Comparison of ENCODE assay signal across 31 cellular contexts in the genomic region with DNA sequence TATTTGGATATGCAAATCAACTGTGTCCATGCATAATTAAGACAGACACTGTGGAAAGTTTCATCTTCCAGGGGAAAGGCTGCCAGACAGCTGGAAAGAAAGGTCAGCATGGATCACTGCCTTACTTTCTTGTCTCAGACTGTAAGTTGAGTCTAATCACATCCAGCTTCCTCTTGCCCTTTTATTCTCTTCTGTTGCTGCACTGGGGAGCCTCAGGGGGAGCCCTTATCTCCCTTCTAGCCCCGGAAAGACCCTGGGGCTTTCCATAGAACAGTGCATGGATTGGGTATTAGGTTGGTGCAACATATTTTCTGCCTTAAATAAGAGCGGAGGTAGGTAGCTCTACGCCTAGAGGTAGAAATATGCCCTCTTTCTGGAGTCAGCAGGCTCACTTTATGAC.
DNase-seq lines count a peak whose midpoint lies in the region; ATAC-seq and TF ChIP-seq lines count a peak whose summit lies in the region.
"Had no signal": no experiment of that assay in that cellular context is flagged by ENCODE, and none has a peak within 500 bp of the region (broad histone marks: within the 10 kb centered on the region; RNA-seq: fewer than 3 reads in every experiment).

No MANE protein-coding gene starts in this region.

- H3K36me3 ChIP-seq in DND-41 (ENCODE audit: insufficient read depth, low read length) (no peaks in the 10 kb centered on the region), WERI-Rb-1 (no peaks in the 10 kb centered on the region), mucosa of descending colon (ENCODE audit: low read depth) (no peaks in the 10 kb centered on the region)
- H3K36me3 ChIP-seq: colonic mucosa, esophagus squamous epithelium, gastrocnemius medialis, pancreas, Peyer's patch, spleen had no signal

- no peak overlapping the region for H3K4me2 ChIP-seq in DND-41 (ENCODE audit: insufficient read depth, low read length)
- H3K4me2 ChIP-seq: KMS-11 had no signal

- H3K27me3 ChIP-seq in DND-41 (ENCODE audit: insufficient read depth, low read length, poor library complexity) (no peaks in the 10 kb centered on the region), WERI-Rb-1 (ENCODE audit: insufficient read depth, low read depth, severe bottlenecking) (no peaks in the 10 kb centered on the region)
- H3K27me3 ChIP-seq: colonic mucosa, esophagus squamous epithelium, gastrocnemius medialis, pancreas, Peyer's patch, spleen, tibial artery had no signal

- no peaks in the 10 kb centered on the region for H3K79me2 ChIP-seq in DND-41 (ENCODE audit: insufficient read depth, low read length)

- intact Hi-C loops in mucosa of descending colon (cut with DNase I, micrococcal nuclease) = no loop called here

- H3K4me3 ChIP-seq in DND-41 (ENCODE audit: low read depth in 1 of 2, low read length in 2 of 2) (no peak overlapping the region), WERI-Rb-1 (ENCODE audit: low read depth, low read length) (no peak overlapping the region), mucosa of descending colon (no peak overlapping the region)
- H3K4me3 ChIP-seq: colonic mucosa, esophagus squamous epithelium, gastrocnemius medialis, pancreas, Peyer's patch, spleen, tibial artery had no signal

- H3K27ac ChIP-seq in DND-41 (ENCODE audit: low read length) = no peak overlapping the region
- H3K27ac ChIP-seq in WERI-Rb-1 = no peak overlapping the region
- no peak overlapping the region for H3K27ac ChIP-seq in RWPE1
- H3K27ac ChIP-seq: colonic mucosa, esophagus squamous epithelium, gastrocnemius medialis, KMS-11, pancreas, Peyer's patch, spleen, tibial artery had no signal

- H3K9ac ChIP-seq in DND-41 (ENCODE audit: low read depth, low read length) = no peak overlapping the region
- H3K9ac ChIP-seq: KMS-11 had no signal

- CTCF ChIA-PET in RWPE1 (lab: Yijun Ruan, JAX) = no interaction called here

- TF ChIP-seq CTCF in DND-41 (IDR thresholded peaks at IDR 0.05; ENCODE audit: borderline replicate concordance, extremely low read depth, low read length, poor library complexity, severe bottlenecking) (peak; percentile 8), WERI-Rb-1 (IDR thresholded peaks at IDR 0.05; ENCODE audit: low read depth, low read length) (peak; percentile 38; the same call in 1 of the 2 replicates), mucosa of descending colon (IDR thresholded peaks at IDR 0.05) (no peak), RWPE1 (conservative IDR thresholded peaks at IDR 0.05; ENCODE audit: low read depth) (no peak)

- ATAC-seq in DND-41 (ENCODE audit: insufficient read depth, low read depth) (0 out of 3 replicates have a peak, but pooled peaks have one; percentile 17), GM19351 (IDR thresholded peaks at IDR 0.05; ENCODE audit: unreplicated experiment) (peak; percentile 41), left lobe of liver (peak; percentile 38), mucosa of descending colon (no peak)
- ATAC-seq: gastrocnemius medialis, pancreas, right cardiac atrium had no signal

- no peak overlapping the region for H2AFZ ChIP-seq in DND-41 (ENCODE audit: low read depth, low read length)

- POLR2A ChIA-PET in RWPE1 (lab: Yijun Ruan, JAX; ENCODE audit: low non-redundant PET) = no interaction called here

- no peak for DNase-seq in DND-41
- DNase-seq in WERI-Rb-1 = no peak
- no peak for DNase-seq in left lobe of liver (ENCODE audit: low spot score)
- no peak for DNase-seq in NCI-H1417 treated with DMSO at 0.1 percent for 48 hours (lab: John Stamatoyannopoulos, UW)
- DNase-seq in mucosa of descending colon = no peak
- no peak for DNase-seq in RWPE1 (ENCODE audit: low spot score)
- no peak for DNase-seq in activated CD4-positive, alpha-beta T cell treated with anti-CD3 and anti-CD28 coated beads, Interleukin-2, amount 50 U/mL, for 4 hours
- DNase-seq: activated naive CD4-positive, alpha-beta T cell; activated T-cell treated with anti-CD3 and anti-CD28 coated beads, Interleukin-2, amount 50 U/mL, for 24 hours; amygdala; Calu3; colonic mucosa; esophagus squamous epithelium; gastrocnemius medialis; GOT3; hippocampal formation; immature natural killer cell; midbrain; natural killer cell; NCI-H1694; NCI-H2227 treated with DMSO at 0.1 percent for 48 hours; NK-92 treated with Interleukin-12 subunit alpha and Interleukin-12 subunit beta, amount 100 ng/mL, for 24 hours; pancreas; Peyer's patch; right cardiac atrium; spleen; stimulated activated CD4-positive, alpha-beta T cell treated with anti-CD3 and anti-CD28 coated beads, Interleukin-2, amount 100 ng/mL, for 48 hours; stimulated activated naive CD4-positive, alpha-beta T cell; tibial artery had no signal

- no peaks in the 10 kb centered on the region for H4K20me1 ChIP-seq in DND-41 (ENCODE audit: insufficient read depth, low read length)

- no peaks in the 10 kb centered on the region for H3K9me3 ChIP-seq in DND-41 (ENCODE audit: insufficient read depth, low read length, severe bottlenecking)
- no peaks in the 10 kb centered on the region for H3K9me3 ChIP-seq in WERI-Rb-1 (ENCODE audit: severe bottlenecking)
- no peaks in the 10 kb centered on the region for H3K9me3 ChIP-seq in mucosa of descending colon
- H3K9me3 ChIP-seq: colonic mucosa, esophagus squamous epithelium, gastrocnemius medialis, pancreas, Peyer's patch, spleen, tibial artery had no signal

- H3K4me1 ChIP-seq in DND-41 (ENCODE audit: insufficient read depth, low read length) = no peaks in the 10 kb centered on the region
- H3K4me1 ChIP-seq in mucosa of descending colon (ENCODE audit: low read depth) = no peaks in the 10 kb centered on the region
- H3K4me1 ChIP-seq: colonic mucosa, esophagus squamous epithelium, pancreas, Peyer's patch, spleen, tibial artery had no signal

Comparison
In these comparisons a context has a peak if more than half of its experiments do, and no peak if none do; other contexts are left out.
1. CTCF ChIP-seq: peak in DND-41 (single experiment) and WERI-Rb-1 (single experiment); none in mucosa of descending colon (single experiment) and RWPE1 (single experiment).